30 cellular contexts compared by ENCODE assay signal in genomic region chr7:92020636-92021035, GRCh38.
DNase-seq lines count a peak whose midpoint lies in the region; ATAC-seq, FAIRE-seq and TF ChIP-seq lines count a peak whose summit lies in the region.
"Had no signal": no experiment of that assay in that cellular context is flagged by ENCODE, and none has a peak within 500 bp of the region (broad histone marks: within the 10 kb centered on the region; RNA-seq: fewer than 3 reads in every experiment).

No MANE protein-coding gene starts in this region.

- H3K4me3 ChIP-seq in A549 (no peak overlapping the region), fibroblast of mammary gland (ENCODE audit: control insufficient read depth, low read depth, low read length) (no peak overlapping the region)
- H3K4me3 ChIP-seq: ascending aorta, esophagus squamous epithelium, tibial artery, vagina had no signal

- TF ChIP-seq RAD21 in A549 (conservative IDR thresholded peaks at IDR 0.05 in 1 of 2, IDR thresholded peaks at IDR 0.05 in 1 of 2): no peak

- TF ChIP-seq CTCF in A549 (IDR thresholded peaks at IDR 0.05) (no peak), fibroblast of mammary gland (conservative IDR thresholded peaks at IDR 0.05; ENCODE audit: control insufficient read depth, insufficient read depth, low read depth, low read length) (no peak), GM13976 (IDR thresholded peaks at IDR 0.05; ENCODE audit: borderline replicate concordance, control extremely low read depth, extremely low read depth, insufficient read depth, missing control alignments) (no peak)

- DNase-seq in A549 (ENCODE audit: low read depth in 1 of 2, low spot score in 1 of 2): no peak
- peak; percentile 21 for DNase-seq in EL
- no peak for DNase-seq in T-helper 17 cell
- DNase-seq in fibroblast of mammary gland (ENCODE audit: low read depth): peak; percentile 1
- DNase-seq in GM13976 (ENCODE audit: low spot score): no peak
- DNase-seq in activated naive CD4-positive, alpha-beta T cell treated with anti-CD3 and anti-CD28 coated beads, Interleukin-2, amount 10 ng/mL, durations not matched to agents 7 days and 5 days: no peak
- DNase-seq in mucosa of gallbladder (ENCODE audit: low spot score): no peak
- no peak for DNase-seq in Kasumi-1 (lab: John Stamatoyannopoulos, UW)
- DNase-seq: activated CD8-positive, alpha-beta memory T cell treated with anti-CD3 and anti-CD28 coated beads, Interleukin-2, amount 50 U/mL, for 48 hours; activated CD8-positive, alpha-beta T cell treated with anti-CD3 and anti-CD28 coated beads for 36 hours; dermis blood vessel endothelial cell; endodermal cell; esophagus squamous epithelium; foreskin melanocyte; GOT3; left cardiac atrium; NCI-H1930; NCI-H524 treated with DMSO at 0.1 percent for 48 hours; SK-N-SH; stimulated activated CD4-positive, alpha-beta T cell treated with anti-CD3 and anti-CD28 coated beads, Interleukin-15, amount 100 ng/mL, for 24 hours; stimulated activated CD4-positive, alpha-beta T cell treated with anti-CD3 and anti-CD28 coated beads, Interleukin-4, amount 100 ng/mL, for 4 hours; tibial artery had no signal

- ATAC-seq in A549 (peak in 1 of 2 experiments; percentile 50; a peak in 1 of 6 replicates), T-helper 17 cell (no peak)
- ATAC-seq: activated CD8-positive, alpha-beta T cell treated with anti-CD3 and anti-CD28 coated beads for 36 hours; activated naive CD4-positive, alpha-beta T cell treated with anti-CD3 and anti-CD28 coated beads, Interleukin-2, amount 50 U/mL, for 72 hours; left cardiac atrium; Right ventricle myocardium inferior had no signal

- POLR2A ChIA-PET in A549 (lab: Yijun Ruan, JAX): no interaction called here

- CTCF ChIA-PET in A549 (lab: Yijun Ruan, JAX): interaction anchor here (0.7 to 1.8 kb wide), 2 partner anchors 427 to 560 kb away, joined by 3 to 4 read pairs; partner anchors contain the start of gene GATAD1
- CTCF ChIA-PET in activated naive CD4-positive, alpha-beta T cell treated with anti-CD3 and anti-CD28 coated beads, Interleukin-2, amount 10 ng/mL, durations not matched to agents 7 days and 5 days (lab: Charles Lee): no interaction called here

- peaks cover 11% of the 10 kb centered on the region for H3K36me3 Mint-ChIP-seq in T-helper 17 cell (ENCODE audit: low read depth)
- peaks cover 28% of the 10 kb centered on the region for H3K36me3 Mint-ChIP-seq in activated naive CD4-positive, alpha-beta T cell treated with anti-CD3 and anti-CD28 coated beads, Interleukin-2, amount 10 ng/mL, durations not matched to agents 7 days and 5 days

- H3K9me3 ChIP-seq in A549: no peaks in the 10 kb centered on the region
- H3K9me3 ChIP-seq in T-helper 17 cell (ENCODE audit: control insufficient read depth, low read length, poor library complexity, severe bottlenecking): no peaks in the 10 kb centered on the region
- H3K9me3 ChIP-seq: ascending aorta, esophagus squamous epithelium, SK-N-SH, tibial artery, vagina had no signal

- peak overlapping the region; percentile 6 for H3K27ac Mint-ChIP-seq in T-helper 17 cell
- no peak overlapping the region for H3K27ac Mint-ChIP-seq in activated naive CD4-positive, alpha-beta T cell treated with anti-CD3 and anti-CD28 coated beads, Interleukin-2, amount 10 ng/mL, durations not matched to agents 7 days and 5 days
- H3K27ac Mint-ChIP-seq: activated CD8-positive, alpha-beta T cell treated with anti-CD3 and anti-CD28 coated beads for 36 hours; activated naive CD4-positive, alpha-beta T cell treated with anti-CD3 and anti-CD28 coated beads, Interleukin-2, amount 50 U/mL, for 72 hours; activated T-helper 2 cell treated with anti-CD3 and anti-CD28 coated beads, Interferon-gamma antibody, Interleukin-2, Interleukin-4, amounts not matched to agents 10 μg/mL and 5 μg/mL and 100 μg/mL, durations not matched to agents 14 hours and 24 hours and 36 hours; nephron had no signal

- TF ChIP-seq EP300 in A549 (IDR thresholded peaks at IDR 0.05): no peak

- TF ChIP-seq POLR2A in A549 (IDR thresholded peaks at IDR 0.05; ENCODE audit: low read length): no peak

- no peaks in the 10 kb centered on the region for H3K9me3 Mint-ChIP-seq in activated naive CD4-positive, alpha-beta T cell treated with anti-CD3 and anti-CD28 coated beads, Interleukin-2, amount 10 ng/mL, durations not matched to agents 7 days and 5 days
- H3K9me3 Mint-ChIP-seq: activated CD8-positive, alpha-beta T cell treated with anti-CD3 and anti-CD28 coated beads for 36 hours; activated naive CD4-positive, alpha-beta T cell treated with anti-CD3 and anti-CD28 coated beads, Interleukin-2, amount 50 U/mL, for 72 hours; activated T-helper 2 cell treated with anti-CD3 and anti-CD28 coated beads, Interferon-gamma antibody, Interleukin-2, Interleukin-4, amounts not matched to agents 10 μg/mL and 5 μg/mL and 100 μg/mL, durations not matched to agents 14 hours and 24 hours and 36 hours; central memory CD8-positive, alpha-beta T cell had no signal

- peaks cover 22% of the 10 kb centered on the region for H3K4me1 ChIP-seq in A549
- H3K4me1 ChIP-seq: ascending aorta, esophagus squamous epithelium, vagina had no signal

- no peak overlapping the region for H3K27ac ChIP-seq in A549
- H3K27ac ChIP-seq: ascending aorta, esophagus squamous epithelium, tibial artery, vagina had no signal

- in situ Hi-C loops in GM13976 (cut with MboI; ENCODE audit: low sequenced_read_pairs, unreplicated experiment): no loop called here

- H3K4me3 Mint-ChIP-seq in T-helper 17 cell: no peak overlapping the region
- H3K4me3 Mint-ChIP-seq in activated naive CD4-positive, alpha-beta T cell treated with anti-CD3 and anti-CD28 coated beads, Interleukin-2, amount 10 ng/mL, durations not matched to agents 7 days and 5 days: no peak overlapping the region
- H3K4me3 Mint-ChIP-seq: activated CD8-positive, alpha-beta T cell treated with anti-CD3 and anti-CD28 coated beads for 36 hours; central memory CD8-positive, alpha-beta T cell; endodermal cell; nephron had no signal

- peak overlapping the region; percentile 16; the same call in 2 of the 3 replicates for H3K4me2 ChIP-seq in A549
- H3K4me2 ChIP-seq: SK-N-SH had no signal

- peaks cover 5% of the 10 kb centered on the region for H3K4me1 Mint-ChIP-seq in T-helper 17 cell
- no peaks in the 10 kb centered on the region for H3K4me1 Mint-ChIP-seq in activated naive CD4-positive, alpha-beta T cell treated with anti-CD3 and anti-CD28 coated beads, Interleukin-2, amount 10 ng/mL, durations not matched to agents 7 days and 5 days
- H3K4me1 Mint-ChIP-seq: central memory CD8-positive, alpha-beta T cell; endodermal cell; nephron had no signal

- FAIRE-seq in A549 (lab: Jason Lieb, UNC): no peak
- FAIRE-seq: G401.6 had no signal

- no peaks in the 10 kb centered on the region for H3K27me3 Mint-ChIP-seq in T-helper 17 cell
- H3K27me3 Mint-ChIP-seq in activated naive CD4-positive, alpha-beta T cell treated with anti-CD3 and anti-CD28 coated beads, Interleukin-2, amount 10 ng/mL, durations not matched to agents 7 days and 5 days: no peaks in the 10 kb centered on the region
- H3K27me3 Mint-ChIP-seq: activated CD8-positive, alpha-beta T cell treated with anti-CD3 and anti-CD28 coated beads for 36 hours; central memory CD8-positive, alpha-beta T cell had no signal

TF ChIP-seq in A549, 52 proteins besides CTCF, POLR2A, EP300 and RAD21 (continues in another document):
- no peak for TF ChIP-seq RCOR1 (IDR thresholded peaks at IDR 0.05; ENCODE audit: low read depth, low read length)
- TF ChIP-seq ELK1 (IDR thresholded peaks at IDR 0.05; ENCODE audit: low read depth, low read length): no peak
- no peak for TF ChIP-seq CEBPB (IDR thresholded peaks at IDR 0.05)
- TF ChIP-seq ESRRA (IDR thresholded peaks at IDR 0.05; ENCODE audit: borderline replicate concordance, low read length): no peak
- no peak for TF ChIP-seq EHF (CRISPR knock-in tag; IDR thresholded peaks at IDR 0.05)
- no peak for TF ChIP-seq KDM5A (IDR thresholded peaks at IDR 0.05)
- TF ChIP-seq HMGXB4 (CRISPR knock-in tag; IDR thresholded peaks at IDR 0.05; ENCODE audit: borderline replicate concordance): no peak
- TF ChIP-seq PBX3 (IDR thresholded peaks at IDR 0.05): no peak
- TF ChIP-seq TFCP2L1 (CRISPR knock-in tag; IDR thresholded peaks at IDR 0.05): no peak
- TF ChIP-seq GATA3 (IDR thresholded peaks at IDR 0.05; ENCODE audit: borderline replicate concordance): no peak
- no peak for TF ChIP-seq MYC (IDR thresholded peaks at IDR 0.05; ENCODE audit: borderline replicate concordance, low read length)

Comparison
In these comparisons a context has a peak if more than half of its experiments do, and no peak if none do; other contexts are left out.
1. DNase-seq: peak in EL (single experiment) and fibroblast of mammary gland (single experiment); none in A549 (0 of 2), T-helper 17 cell (0 of 3), GM13976 (single experiment), activated naive CD4-positive, alpha-beta T cell treated with anti-CD3 and anti-CD28 coated beads, Interleukin-2, amount 10 ng/mL, durations not matched to agents 7 days and 5 days (single experiment), mucosa of gallbladder (single experiment) and Kasumi-1 (0 of 2).